Comparison of ENCODE assay signal across 8 cellular contexts in the genomic region with DNA sequence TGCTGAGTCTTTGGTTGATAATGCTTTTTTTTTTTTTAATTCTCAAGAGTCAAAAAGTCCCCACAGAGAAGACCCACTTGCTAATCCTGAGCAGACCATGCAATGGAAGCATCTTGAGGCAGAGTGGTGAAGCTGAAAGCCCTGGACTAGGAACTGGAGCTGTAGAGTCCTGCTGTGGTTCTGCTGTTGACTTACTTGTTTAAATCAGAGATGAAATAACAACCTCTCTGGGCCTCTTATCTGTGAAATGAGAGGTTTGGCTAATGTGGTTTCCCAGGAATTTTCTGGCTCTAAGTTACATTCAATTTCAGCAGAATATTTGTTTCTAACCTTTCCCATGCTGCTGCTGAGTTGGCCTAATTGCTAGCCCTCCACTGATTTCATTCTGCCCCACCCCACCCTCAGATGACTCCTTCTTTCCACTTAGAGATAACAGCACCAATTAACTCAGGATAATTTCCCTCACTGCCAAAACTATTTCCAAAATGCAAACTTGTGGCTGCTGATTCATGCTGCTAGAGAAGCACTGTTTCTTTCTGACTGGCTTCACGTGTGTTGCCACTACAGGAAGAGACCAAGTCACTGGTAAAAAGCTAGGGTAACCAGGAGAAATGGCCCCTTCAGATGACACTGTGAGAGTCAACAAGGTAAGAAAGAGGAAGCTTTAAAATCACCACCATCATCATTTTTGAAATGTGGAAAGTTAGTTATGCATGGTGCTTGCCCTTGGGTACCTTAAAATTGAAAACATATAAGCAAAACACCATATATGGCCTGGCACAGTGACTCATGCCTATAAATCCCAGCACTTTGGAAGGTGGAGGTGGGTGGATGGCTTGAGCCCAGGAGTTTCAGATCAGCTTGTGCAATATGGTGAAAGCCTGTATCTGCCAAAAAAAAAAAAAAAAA.
DNase-seq lines count a peak whose midpoint lies in the region; ATAC-seq and TF ChIP-seq lines count a peak whose summit lies in the region.

No MANE protein-coding gene starts in this region.

- no peak overlapping the region for H3K4me3 Mint-ChIP-seq in type B pancreatic cell

- no peaks in the 10 kb centered on the region for H3K27me3 Mint-ChIP-seq in type B pancreatic cell

- TF ChIP-seq CTCF in type B pancreatic cell (conservative IDR thresholded peaks at IDR 0.05) = no peak

- H3K4me1 Mint-ChIP-seq in type B pancreatic cell (ENCODE audit: unreplicated experiment) = peaks cover 9% of the 10 kb centered on the region

- H3K27ac Mint-ChIP-seq in type B pancreatic cell = peak overlapping the region; percentile 55

- ATAC-seq in GM21367 (IDR thresholded peaks at IDR 0.05; ENCODE audit: unreplicated experiment) (peak; percentile 81), HG03571 (IDR thresholded peaks at IDR 0.05; ENCODE audit: unreplicated experiment) (peak; percentile 45), esophagus mucosa (peak; percentile 48)

- DNase-seq in COLO829 (ENCODE audit: low spot score) (peak; percentile 18), type B pancreatic cell (ENCODE audit: extremely low spot score, unreplicated experiment) (no peak), mesenteric fat pad (ENCODE audit: low spot score) (no peak), NCI-H524 treated with DMSO at 0.1 percent for 48 hours (lab: John Stamatoyannopoulos, UW) (no peak)
- no peak for DNase-seq in NK-92 treated with Interleukin-12 subunit alpha and Interleukin-12 subunit beta, amount 100 ng/mL, for 24 hours (lab: John Stamatoyannopoulos, UW)

- no peaks in the 10 kb centered on the region for H3K36me3 Mint-ChIP-seq in type B pancreatic cell

- H3K9me3 Mint-ChIP-seq in type B pancreatic cell = no peaks in the 10 kb centered on the region
